In the genomic region with DNA sequence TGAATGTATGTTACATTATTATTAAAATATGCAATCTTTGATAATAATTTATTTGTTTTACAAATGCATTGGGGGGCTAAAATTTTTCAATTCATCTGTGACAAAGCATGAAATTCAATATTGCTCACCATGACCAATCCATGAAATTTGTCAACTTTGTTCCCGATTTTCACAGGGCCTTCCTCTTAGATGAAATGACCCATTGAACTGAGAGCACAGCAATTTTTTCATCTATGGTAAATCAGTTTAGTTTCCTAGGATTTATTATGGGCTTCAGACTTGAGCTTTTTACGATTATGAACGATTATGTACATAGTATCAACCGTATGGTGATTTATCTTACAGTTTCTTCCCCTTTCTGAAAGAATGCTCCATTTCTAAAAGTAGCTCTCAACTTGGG, we compare ENCODE assay signal across 19 cellular contexts.
DNase-seq lines count a peak whose midpoint lies in the region; ATAC-seq lines count a peak whose summit lies in the region.
"Had no signal": no experiment of that assay in that cellular context is flagged by ENCODE, and none has a peak within 500 bp of the region (broad histone marks: within the 10 kb centered on the region; RNA-seq: fewer than 3 reads in every experiment).

No MANE protein-coding gene starts in this region.

- DNase-seq in NOMO-1 treated with DMSO at 0.1 percent for 48 hours (lab: John Stamatoyannopoulos, UW; ENCODE audit: unreplicated experiment) (peak; percentile 16), NOMO-1 treated with dmso at 0.1 percent for 144 hours (lab: John Stamatoyannopoulos, UW; ENCODE audit: unreplicated experiment) (no peak), RPMI8226 (peak; percentile 0), foreskin melanocyte (peak; percentile 11)
- DNase-seq: 8988T; ACHN; AML-193; BE2C; CD4-positive, alpha-beta T cell; CD8-positive, alpha-beta memory T cell; DMS 273 treated with DMSO at 0.1 percent for 48 hours; DMS53; DMS79 treated with DMSO at 0.1 percent for 48 hours; GF-D8; GOT3; HFFc6 had no signal

- ATAC-seq in HG02763 (IDR thresholded peaks at IDR 0.05; ENCODE audit: unreplicated experiment) (no peak), HG03196 (IDR thresholded peaks at IDR 0.05; ENCODE audit: unreplicated experiment) (no peak)
- ATAC-seq: A549 had no signal
